In the genomic region with DNA sequence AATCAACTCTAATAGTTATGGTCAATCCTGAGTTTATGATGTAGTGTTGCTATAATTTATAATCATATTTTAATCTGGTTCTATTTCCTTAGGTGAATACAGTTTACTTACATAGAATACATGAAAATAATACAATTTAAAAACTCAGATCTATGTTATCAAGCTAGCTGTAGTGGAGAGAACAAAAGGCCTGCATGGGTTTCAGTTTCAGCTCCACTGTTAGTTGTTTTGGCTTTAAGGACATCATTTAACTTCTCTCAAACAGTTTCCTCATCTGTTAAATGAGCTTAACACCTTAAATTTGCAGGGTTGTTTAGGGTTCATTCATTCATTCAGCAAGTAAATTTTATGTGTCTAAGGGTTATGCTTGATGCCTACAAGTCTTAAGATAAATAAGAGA, we compare ENCODE assay signal across 19 cellular contexts.
DNase-seq lines count a peak whose midpoint lies in the region; FAIRE-seq and TF ChIP-seq lines count a peak whose summit lies in the region.
"Had no signal": no experiment of that assay in that cellular context is flagged by ENCODE, and none has a peak within 500 bp of the region (broad histone marks: within the 10 kb centered on the region; RNA-seq: fewer than 3 reads in every experiment).

No MANE protein-coding gene starts in this region.

- H3K9me2 ChIP-seq in MM.1S (replicated peaks; ENCODE audit: insufficient read depth, low read length): no peaks in the 10 kb centered on the region
- H3K9me2 ChIP-seq in hepatocyte (replicated peaks; ENCODE audit: insufficient read depth): no peaks in the 10 kb centered on the region

- H3F3A ChIP-seq in MM.1S (ENCODE audit: insufficient read depth, low read length): no peaks in the 10 kb centered on the region; the same call in 1 of the 2 replicates

- peak overlapping the region; percentile 16; the same call in 1 of the 2 replicates for H3K4me2 ChIP-seq in MM.1S (ENCODE audit: low read depth, low read length)
- peak overlapping the region; percentile 35 for H3K4me2 ChIP-seq in hepatocyte

- peak overlapping the region; percentile 41 for H3K4me3 Mint-ChIP-seq in Caco-2 (ENCODE audit: unreplicated experiment)
- H3K4me3 Mint-ChIP-seq: CD4-positive, CD25-positive, alpha-beta regulatory T cell; CD8-positive, alpha-beta memory T cell had no signal

- H3K36me3 ChIP-seq in Caco-2 (ENCODE audit: control insufficient read depth, insufficient read depth, low read length) (no peaks in the 10 kb centered on the region), MM.1S (replicated peaks; ENCODE audit: insufficient read depth, low read length) (no peaks in the 10 kb centered on the region), hepatocyte (replicated peaks; ENCODE audit: insufficient read depth, low read depth) (no peaks in the 10 kb centered on the region)
- H3K36me3 ChIP-seq: BE2C had no signal

- FAIRE-seq in TTC549 (lab: Jason Lieb, UNC): peak; percentile 85

- H3K4me1 ChIP-seq in Caco-2: peaks cover 35% of the 10 kb centered on the region
- H3K4me1 ChIP-seq in MM.1S (ENCODE audit: low read length): peaks cover 16% of the 10 kb centered on the region
- peaks cover 17% of the 10 kb centered on the region for H3K4me1 ChIP-seq in hepatocyte (ENCODE audit: insufficient read depth)

- H3K27ac ChIP-seq in MM.1S (ENCODE audit: low read length): no peak overlapping the region; the same call in 1 of the 2 replicates
- H3K27ac ChIP-seq in hepatocyte: no peak overlapping the region
- H3K27ac ChIP-seq: HL-60 had no signal

- no peaks in the 10 kb centered on the region for H3K79me2 ChIP-seq in MM.1S (ENCODE audit: low read length)
- no peaks in the 10 kb centered on the region for H3K79me2 ChIP-seq in hepatocyte

- no peaks in the 10 kb centered on the region for H4K20me1 ChIP-seq in MM.1S (ENCODE audit: insufficient read depth, low read length)
- no peaks in the 10 kb centered on the region for H4K20me1 ChIP-seq in hepatocyte (ENCODE audit: insufficient read depth, poor library complexity, severe bottlenecking)

- H3K9me3 ChIP-seq in Caco-2: no peaks in the 10 kb centered on the region
- no peaks in the 10 kb centered on the region for H3K9me3 ChIP-seq in MM.1S (replicated peaks; ENCODE audit: insufficient read depth, low read length)
- H3K9me3 ChIP-seq in hepatocyte (ENCODE audit: low read depth): no peaks in the 10 kb centered on the region
- H3K9me3 ChIP-seq: BE2C had no signal

- peaks cover 19% of the 10 kb centered on the region for H3K4me1 Mint-ChIP-seq in Caco-2 (ENCODE audit: low read depth, unreplicated experiment)

- H3K9me3 Mint-ChIP-seq in Caco-2 (ENCODE audit: unreplicated experiment): no peaks in the 10 kb centered on the region
- H3K9me3 Mint-ChIP-seq: CD8-positive, alpha-beta memory T cell had no signal

- CTCF ChIA-PET in Caco-2 (lab: Charles Lee): no interaction called here

- intact Hi-C loops in Caco-2 (cut with micrococcal nuclease; ENCODE audit: unreplicated experiment): loop anchor here (2.0 kb wide), 1 partner anchor 173 kb away; no protein-coding TSS in a partner anchor

- H3K4me3 ChIP-seq in Caco-2 (ENCODE audit: low read depth, low read length) (no peak overlapping the region), MM.1S (ENCODE audit: low read length) (no peak overlapping the region), hepatocyte (no peak overlapping the region)

- POLR2A ChIA-PET in Caco-2 (lab: Charles Lee): no interaction called here

- H3K27me3 ChIP-seq in Caco-2 (replicated peaks; ENCODE audit: control insufficient read depth, insufficient read depth, low read length) (no peaks in the 10 kb centered on the region), MM.1S (replicated peaks; ENCODE audit: insufficient read depth, low read length) (no peaks in the 10 kb centered on the region), hepatocyte (no peaks in the 10 kb centered on the region)
- H3K27me3 ChIP-seq: BE2C had no signal

- no TSS peak for BruUV-seq in Caco-2 (replicated peaks; lab: Mats Ljungman, UMichigan)

- H3K27me3 Mint-ChIP-seq in Caco-2 (ENCODE audit: insufficient read depth, unreplicated experiment): no peaks in the 10 kb centered on the region
- H3K27me3 Mint-ChIP-seq: CD4-positive, CD25-positive, alpha-beta regulatory T cell; CD8-positive, alpha-beta memory T cell had no signal

- peaks cover 6% of the 10 kb centered on the region for H3K36me3 Mint-ChIP-seq in Caco-2 (ENCODE audit: insufficient read depth, unreplicated experiment)

- DNase-seq in Caco-2 (no peak), MM.1S (peak; percentile 59), hepatocyte (ENCODE audit: low spot score) (no peak), H4 (ENCODE audit: low spot score) (no peak), ureter (ENCODE audit: low spot score) (no peak), G401 (ENCODE audit: low spot score) (no peak)
- DNase-seq: ACHN; BE2C; C1 segment of cervical spinal cord; CD8-positive, alpha-beta memory T cell; COR-L47; DMS153; DND-41; GDM1; HCEC 1CT; Karpas-422 had no signal

- in situ Hi-C loops in G401 (cut with HindIII; ENCODE audit: low sequenced_read_pairs): no loop called here

- no peak overlapping the region for H2AFZ ChIP-seq in MM.1S (ENCODE audit: low read length)
- no peak overlapping the region for H2AFZ ChIP-seq in hepatocyte

- TF ChIP-seq CTCF in Caco-2 (IDR thresholded peaks at IDR 0.05; ENCODE audit: insufficient read depth in 1 of 2, low read depth in 1 of 2, low read length in 1 of 2, severe bottlenecking in 1 of 2, unreplicated experiment in 1 of 2) (no peak), MM.1S (IDR thresholded peaks at IDR 0.05; ENCODE audit: low read length) (no peak), hepatocyte (IDR thresholded peaks at IDR 0.05; ENCODE audit: poor library complexity) (no peak)

- H3K9ac ChIP-seq in MM.1S (ENCODE audit: low read length): no peak overlapping the region

- H3K27ac Mint-ChIP-seq in Caco-2 (ENCODE audit: unreplicated experiment): no peak overlapping the region
- H3K27ac Mint-ChIP-seq: CD4-positive, CD25-positive, alpha-beta regulatory T cell had no signal
